ENCODE assay signal across 8 cellular contexts in the genomic region with DNA sequence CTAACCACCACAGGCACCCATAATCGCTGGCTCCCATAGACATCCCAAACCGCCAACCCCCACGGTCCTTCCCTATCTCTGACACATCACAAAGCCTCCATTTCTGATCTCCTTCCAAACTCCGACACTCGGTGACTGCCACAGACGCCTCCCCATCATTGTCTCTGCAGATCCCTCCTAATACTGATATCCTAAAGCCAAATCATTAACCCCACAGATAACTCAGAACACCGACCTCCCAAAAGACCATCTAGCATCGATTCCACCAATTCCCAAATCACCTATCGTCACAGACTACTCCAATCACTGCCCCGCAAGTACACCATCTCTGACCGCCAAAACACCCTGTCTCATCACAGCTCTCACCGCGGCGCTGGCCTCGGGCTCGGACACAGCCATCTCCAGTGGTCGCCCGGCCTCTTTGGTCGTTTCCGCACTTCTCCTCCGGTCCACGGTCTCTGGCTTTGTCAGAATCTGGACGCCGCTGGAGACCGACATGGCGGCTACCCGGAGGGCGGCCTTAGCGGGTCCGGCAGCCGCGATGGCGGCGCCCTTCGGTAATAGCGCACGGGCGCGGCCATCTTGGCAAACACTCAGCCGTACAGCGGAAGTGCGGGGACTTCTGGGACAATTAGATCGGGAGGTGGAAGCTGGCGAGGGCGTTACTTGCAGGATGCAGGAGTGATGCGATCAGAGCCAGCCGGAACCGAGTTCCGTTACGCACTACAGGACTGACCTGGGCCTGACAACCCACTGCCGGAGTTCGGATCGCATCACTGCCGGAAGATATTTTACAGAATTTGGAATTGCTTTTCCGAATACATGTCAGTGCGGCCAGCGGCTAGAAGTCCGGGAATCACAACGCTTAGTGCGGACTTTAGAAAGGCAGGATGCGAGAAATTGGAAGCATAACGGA. TPM values are rescaled to one million over a fixed set of nuclear protein-coding genes. Genes with fewer than 3 reads are reported as not detected.
DNase-seq lines count a peak whose midpoint lies in the region; ATAC-seq and TF ChIP-seq lines count a peak whose summit lies in the region.

TSS of gene ZFP37 (minus strand) at position 534 of the 916 bp plus-strand sequence. CDS start at position 498, 36 bp downstream.

- no peak within 1 kb of the TSS for H2AFZ ChIP-seq in Karpas-422 (ENCODE audit: low read length)

- H3K27ac ChIP-seq in Karpas-422 (ENCODE audit: low read length) = no peak within 1 kb of the TSS

- H3K4me3 ChIP-seq in GM12864 (ENCODE audit: low read depth, low read length) (peak within 1 kb of the TSS; percentile 65), Karpas-422 (ENCODE audit: low read length) (no peak within 1 kb of the TSS)

- peaks cover 6% of the 10 kb centered on the region; the same call in 1 of the 2 replicates for H3K9me3 ChIP-seq in Karpas-422 (ENCODE audit: low read length)

- peaks cover 3% of the 10 kb centered on the region for H3K27me3 Mint-ChIP-seq in activated CD4-positive, alpha-beta T cell treated with anti-CD3 and anti-CD28 coated beads, Interleukin-2, amount 10 ng/mL, durations not matched to agents 24 days and 14 days

- no peak within 1 kb of the TSS for H3K9ac ChIP-seq in Karpas-422 (ENCODE audit: low read length)

- no peaks in the 10 kb centered on the region for H3K9me2 ChIP-seq in Karpas-422 (replicated peaks; ENCODE audit: insufficient read depth, low read length)

- no peak within 1 kb of the TSS for H3K4me3 Mint-ChIP-seq in activated CD4-positive, alpha-beta T cell treated with anti-CD3 and anti-CD28 coated beads, Interleukin-2, amount 10 ng/mL, durations not matched to agents 24 days and 14 days

- H3K9me3 Mint-ChIP-seq in activated CD4-positive, alpha-beta T cell treated with anti-CD3 and anti-CD28 coated beads, Interleukin-2, amount 10 ng/mL, durations not matched to agents 24 days and 14 days = no peaks in the 10 kb centered on the region

- no peaks in the 10 kb centered on the region for H4K20me1 ChIP-seq in Karpas-422 (ENCODE audit: insufficient read depth, low read depth, low read length)

- H3K27me3 ChIP-seq in Karpas-422 (ENCODE audit: low read length) = no peaks in the 10 kb centered on the region

- peak; percentile 98 for ATAC-seq in HG02885 (IDR thresholded peaks at IDR 0.05; ENCODE audit: poor library complexity, unreplicated experiment)

- no peaks in the 10 kb centered on the region for H3K79me2 ChIP-seq in Karpas-422 (ENCODE audit: low read length)

- DNase-seq in GM12864 (ENCODE audit: low read depth) = peak; percentile 74
- peak; percentile 94 for DNase-seq in NCI-H2171 (lab: John Stamatoyannopoulos, UW)
- DNase-seq in activated CD4-positive, alpha-beta T cell treated with anti-CD3 and anti-CD28 coated beads, Interleukin-2, amount 10 ng/mL, durations not matched to agents 24 days and 14 days = peak; percentile 86
- peak; percentile 61 for DNase-seq in cortex of kidney (lab: John Stamatoyannopoulos, UW)
- DNase-seq in kidney tubule cell (ENCODE audit: low spot score) = peak; percentile 92
- DNase-seq in stimulated activated CD4-positive, alpha-beta T cell treated with anti-CD3 and anti-CD28 coated beads, Interleukin-15, amount 100 ng/mL, for 24 hours = peak; percentile 85
- no peak for DNase-seq in Karpas-422

- TF ChIP-seq CTCF in GM12864 (IDR thresholded peaks at IDR 0.05; ENCODE audit: low read depth, low read length, missing control alignments) = no peak

- H3K4me1 ChIP-seq in Karpas-422 (ENCODE audit: low read length) = no peaks in the 10 kb centered on the region

- H3K36me3 Mint-ChIP-seq in activated CD4-positive, alpha-beta T cell treated with anti-CD3 and anti-CD28 coated beads, Interleukin-2, amount 10 ng/mL, durations not matched to agents 24 days and 14 days (ENCODE audit: low read depth) = no peaks in the 10 kb centered on the region

- H3K4me1 Mint-ChIP-seq in activated CD4-positive, alpha-beta T cell treated with anti-CD3 and anti-CD28 coated beads, Interleukin-2, amount 10 ng/mL, durations not matched to agents 24 days and 14 days = no peaks in the 10 kb centered on the region

- no peaks in the 10 kb centered on the region for H3K36me3 ChIP-seq in Karpas-422 (ENCODE audit: insufficient read depth, low read length)

- intact Hi-C loops in activated CD4-positive, alpha-beta T cell treated with anti-CD3 and anti-CD28 coated beads, Interleukin-2, amount 10 ng/mL, durations not matched to agents 24 days and 14 days (cut with micrococcal nuclease) = no loop called here

- no peak within 1 kb of the TSS for H3K4me2 ChIP-seq in Karpas-422 (ENCODE audit: low read depth, low read length, poor library complexity, severe bottlenecking)

- no peak within 1 kb of the TSS for H3K27ac Mint-ChIP-seq in activated CD4-positive, alpha-beta T cell treated with anti-CD3 and anti-CD28 coated beads, Interleukin-2, amount 10 ng/mL, durations not matched to agents 24 days and 14 days

RNA-seq across cellular contexts. Expression of gene ZFP37, which starts in this region (rescaled TPM):
- total RNA-seq in activated CD4-positive, alpha-beta T cell treated with anti-CD3 and anti-CD28 coated beads, Interleukin-2, amount 10 ng/mL, durations not matched to agents 24 days and 14 days = 0.30 and 0.33 TPM in 2 replicates
- not detected in 2 replicates for total RNA-seq in Karpas-422 (2014; rRNA removed; shearing (Covaris generic); ENCODE audit: low replicate concordance)

Comparison
In these comparisons a context has a peak if more than half of its experiments do, and no peak if none do; other contexts are left out.
1. Peak in DNase-seq in activated CD4-positive, alpha-beta T cell treated with anti-CD3 and anti-CD28 coated beads, Interleukin-2, amount 10 ng/mL, durations not matched to agents 24 days and 14 days; RNA of the gene not detected or under 1 TPM.